Comparison of ENCODE assay signal across 8 cellular contexts in the genomic region with DNA sequence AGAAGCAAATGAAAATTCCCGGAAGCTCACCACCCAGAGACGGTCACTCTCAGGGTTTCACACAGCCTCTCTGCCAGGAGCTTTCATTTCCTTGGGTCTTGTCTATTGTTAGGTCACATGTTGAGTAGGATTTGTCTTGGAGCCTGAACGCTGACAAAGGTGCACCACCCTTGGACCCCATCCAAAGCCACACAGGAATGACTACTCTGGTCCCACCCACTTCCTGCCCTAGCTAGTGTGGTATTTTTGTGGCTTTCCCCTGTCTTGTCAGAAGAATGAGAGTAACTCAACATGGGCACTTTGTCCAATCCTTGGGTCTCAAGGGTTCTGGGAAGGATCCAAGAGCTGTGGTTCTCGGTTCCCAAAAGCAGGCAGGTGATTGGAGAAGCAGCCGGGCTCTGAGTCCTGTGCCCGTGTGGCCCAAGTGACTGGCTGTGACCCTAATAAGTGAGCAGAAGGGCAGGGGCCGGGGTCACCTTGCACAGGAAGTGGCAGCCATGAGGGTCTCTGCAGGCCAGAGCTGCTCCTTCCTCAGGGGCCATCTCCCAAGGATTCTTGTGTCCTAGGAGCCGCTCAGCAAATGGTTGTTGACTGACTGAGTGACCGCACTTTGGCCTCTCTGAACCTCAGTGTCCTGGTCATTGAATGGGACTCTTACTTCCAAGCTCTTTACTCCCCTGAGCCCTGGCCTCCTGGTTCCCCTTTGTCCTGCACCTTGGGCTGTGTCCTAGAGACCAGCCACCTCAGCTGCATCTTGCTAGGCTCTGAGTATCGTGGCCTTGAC. TPM values are rescaled to one million over a fixed set of nuclear protein-coding genes. Genes with fewer than 3 reads are reported as not detected.
DNase-seq lines count a peak whose midpoint lies in the region; ATAC-seq and TF ChIP-seq lines count a peak whose summit lies in the region.

No MANE protein-coding gene starts in this region.

- H3K4me3 ChIP-seq in OCI-LY7 (ENCODE audit: low read depth, low read length, poor library complexity, severe bottlenecking) = no peak overlapping the region
- H3K4me3 ChIP-seq in right lobe of liver = no peak overlapping the region
- H3K4me3 ChIP-seq in thyroid gland (replicated peaks in 1 of 3) = no peak overlapping the region
- H3K4me3 ChIP-seq in mesendoderm (ENCODE audit: low read length) = no peak overlapping the region

- H3K36me3 ChIP-seq in OCI-LY7 (ENCODE audit: insufficient read depth, low read length) (no peaks in the 10 kb centered on the region), right lobe of liver (no peaks in the 10 kb centered on the region), thyroid gland (no peaks in the 10 kb centered on the region), mesendoderm (ENCODE audit: control insufficient read depth, insufficient read depth, low read length) (no peaks in the 10 kb centered on the region)

- no peaks in the 10 kb centered on the region for H3K9me3 ChIP-seq in OCI-LY7 (ENCODE audit: low read length)
- H3K9me3 ChIP-seq in right lobe of liver = no peaks in the 10 kb centered on the region
- H3K9me3 ChIP-seq in thyroid gland = no peaks in the 10 kb centered on the region

- ATAC-seq in right lobe of liver = peak; percentile 29 to 61 (median 36)

- no peak overlapping the region for H2BK120ac ChIP-seq in mesendoderm (ENCODE audit: low read depth, low read length)

- H2AK5ac ChIP-seq in mesendoderm (ENCODE audit: low read length) = no peak overlapping the region

- CTCF ChIA-PET in OCI-LY7 (lab: Charles Lee; ENCODE audit: unreplicated experiment) = interaction anchor here (0.6 kb wide), 1 partner anchor 73 kb away, joined by 3 read pairs; no protein-coding TSS in a partner anchor

- H3K56ac ChIP-seq in mesendoderm (ENCODE audit: low read length) = no peak overlapping the region

- H4K5ac ChIP-seq in mesendoderm (ENCODE audit: low read length) = no peak overlapping the region

- H3K27me3 ChIP-seq in right lobe of liver (no peaks in the 10 kb centered on the region), thyroid gland (no peaks in the 10 kb centered on the region), mesendoderm (ENCODE audit: insufficient read depth, low read length, poor library complexity) (no peaks in the 10 kb centered on the region)

- H4K20me1 ChIP-seq in OCI-LY7 (ENCODE audit: insufficient read depth, low read length) = no peaks in the 10 kb centered on the region

- H2BK5ac ChIP-seq in mesendoderm (ENCODE audit: low read length) = no peak overlapping the region

- H3K18ac ChIP-seq in mesendoderm (ENCODE audit: low read length) = no peak overlapping the region

- H3K27ac ChIP-seq in OCI-LY7 (ENCODE audit: low read depth, low read length, poor library complexity, severe bottlenecking) (no peak overlapping the region), right lobe of liver (no peak overlapping the region), thyroid gland (peak overlapping the region in 1 of 3 donors; percentile 42), mesendoderm (ENCODE audit: low read depth, low read length) (no peak overlapping the region)

- H3K79me1 ChIP-seq in mesendoderm (ENCODE audit: low read length) = no peaks in the 10 kb centered on the region

- no peaks in the 10 kb centered on the region for H3K9me2 ChIP-seq in OCI-LY7 (ENCODE audit: insufficient read depth, low read length)

- H3K4me1 ChIP-seq in OCI-LY7 (ENCODE audit: insufficient read depth, low read length, poor library complexity, severe bottlenecking) (peaks cover 9% of the 10 kb centered on the region), right lobe of liver (no peaks in the 10 kb centered on the region), thyroid gland (peaks cover 10 to 18% of the 10 kb centered on the region in 2 donors), mesendoderm (ENCODE audit: control insufficient read depth, low read depth, low read length) (no peaks in the 10 kb centered on the region)

- WGBS in right lobe of liver (ENCODE audit: insufficient coverage, low coverage, low lambda C conversion rate, missing lambda C conversion rate) = 37% methylated on average over 7 of the region's 10 CpGs
- WGBS in thyroid gland, 2 donors = 68% methylated on average over 8 to 10 of the region's 10 CpGs
- no CpG with 5 or more reads among the region's 10 CpGs for WGBS in mesendoderm (ENCODE audit: extremely low coverage, insufficient coverage, low lambda C conversion rate)

- no peak overlapping the region for H4K8ac ChIP-seq in mesendoderm (ENCODE audit: low read depth, low read length)

- TF ChIP-seq POLR2A in right lobe of liver (IDR thresholded peaks at IDR 0.05) (no peak), thyroid gland (IDR thresholded peaks at IDR 0.05) (no peak)

- BruUV-seq in OCI-LY7 (replicated peaks; lab: Mats Ljungman, UMichigan) = no TSS peak

- H2BK15ac ChIP-seq in mesendoderm (replicated peaks; ENCODE audit: low read depth) = no peak overlapping the region

- intact Hi-C loops in OCI-LY7 (cut with micrococcal nuclease; ENCODE audit: unreplicated experiment) = no loop called here
- intact Hi-C loops in right lobe of liver (cut with DNase I) = no loop called here
- intact Hi-C loops in thyroid gland (cut with DNase I) = loop anchor here (10.0 kb wide), 1 partner anchor 51 kb away; no protein-coding TSS in a partner anchor

- H3K23ac ChIP-seq in mesendoderm (ENCODE audit: low read length) = no peak overlapping the region

- H3K79me2 ChIP-seq in OCI-LY7 (ENCODE audit: insufficient read depth, low read depth, low read length) (no peaks in the 10 kb centered on the region), mesendoderm (ENCODE audit: control insufficient read depth, insufficient read depth, low read length) (no peaks in the 10 kb centered on the region)

- DNase-seq in NK-92 (lab: John Stamatoyannopoulos, UW; ENCODE audit: unreplicated experiment) (peak; percentile 5), OCI-LY7 (ENCODE audit: low spot score) (peak; percentile 24), right lobe of liver (peak in 1 of 3 donors; percentile 37), thyroid gland (peak; percentile 33 to 35), mesendoderm (no peak), NOMO-1 treated with DMSO at 0.1 percent for 48 hours (lab: John Stamatoyannopoulos, UW; ENCODE audit: unreplicated experiment) (no peak)
- DNase-seq in NK-92 treated with Interleukin-12 subunit alpha and Interleukin-12 subunit beta, amount 100 ng/mL, for 24 hours (lab: John Stamatoyannopoulos, UW) = no peak
- peak; percentile 91 for DNase-seq in activated effector memory CD4-positive, alpha-beta T cell treated with anti-CD3 and anti-CD28 coated beads, Interleukin-2, amount 50 U/mL, for 16 hours

- peak overlapping the region; percentile 88 for H2AFZ ChIP-seq in OCI-LY7 (ENCODE audit: low read length)

- H3K4me2 ChIP-seq in OCI-LY7 (ENCODE audit: low read length) = peak overlapping the region; percentile 44
- H3K4me2 ChIP-seq in mesendoderm (ENCODE audit: low read length) = no peak overlapping the region

- POLR2A ChIA-PET in OCI-LY7 (lab: Charles Lee) = interaction anchor here (0.8 to 1.8 kb wide), 3 partner anchors 10 to 18 kb away, joined by 3 to 5 read pairs (median 3); no protein-coding TSS in a partner anchor

- no peak overlapping the region for H3K4ac ChIP-seq in mesendoderm (ENCODE audit: low read depth, low read length)

- TF ChIP-seq CTCF in OCI-LY7 (conservative IDR thresholded peaks at IDR 0.05; ENCODE audit: low read length) (no peak), right lobe of liver (IDR thresholded peaks at IDR 0.05) (no peak), thyroid gland (IDR thresholded peaks at IDR 0.05) (no peak)

- no peak overlapping the region for H3K9ac ChIP-seq in mesendoderm (ENCODE audit: low read length)

RNA-seq across cellular contexts. Expression of a gene that starts 6.9 kb away (rescaled TPM):
- total RNA-seq in OCI-LY7 (2014; rRNA removed; shearing (Covaris generic)) = 20.6 and 22.1 TPM in 2 replicates
- total RNA-seq in OCI-LY7 (2022) (22.9 and 28.1 TPM in 2 replicates), right lobe of liver (1 to 10 TPM; 1.7 to 3.1 (median 2.4) TPM), thyroid gland (1 to 10 TPM; 5.2 to 6.6 (median 5.6) TPM)
- 0.29 TPM for polyA plus RNA-seq in mesendoderm (2013, experiment 1 of 2)
- polyA plus RNA-seq in mesendoderm (2013, experiment 2 of 2) = 0.34 TPM

Comparison
In these comparisons a context has a peak if more than half of its experiments do, and no peak if none do; other contexts are left out.
1. DNase-seq: peak in NK-92 (single experiment), OCI-LY7 (single experiment), activated effector memory CD4-positive, alpha-beta T cell treated with anti-CD3 and anti-CD28 coated beads, Interleukin-2, amount 50 U/mL, for 16 hours (single experiment) and thyroid gland (2 of 2); none in NK-92 treated with Interleukin-12 subunit alpha and Interleukin-12 subunit beta, amount 100 ng/mL, for 24 hours (single experiment), mesendoderm (single experiment) and NOMO-1 treated with DMSO at 0.1 percent for 48 hours (single experiment).